ENCODE assay signal across 20 cellular contexts in genomic region chr1:36589006-36589405, GRCh38.
A peak's percentile ranks its signal among the peaks of the same experiment; 100 is the strongest.
DNase-seq lines count a peak whose midpoint lies in the region; ATAC-seq and TF ChIP-seq lines count a peak whose summit lies in the region.
"Had no signal": no experiment of that assay in that cellular context is flagged by ENCODE, and none has a peak within 500 bp of the region (broad histone marks: within the 10 kb centered on the region; RNA-seq: fewer than 3 reads in every experiment).

No MANE protein-coding gene starts in this region.

- no peaks in the 10 kb centered on the region for H3K9me2 ChIP-seq in MM.1S (replicated peaks; ENCODE audit: insufficient read depth, low read length)

- H3K36me3 ChIP-seq in BLaER1 treated with 17β-estradiol and CSF1 and Interleukin-3, amounts not matched to agents 10 nM and 100 nM: no peaks in the 10 kb centered on the region
- H3K36me3 ChIP-seq in MM.1S (replicated peaks; ENCODE audit: insufficient read depth, low read length): no peaks in the 10 kb centered on the region

- peaks cover 0 to 15% (median 0%) of the 10 kb centered on the region in 11 experiments; a peak in 3 of 22 replicates for H3K27me3 ChIP-seq in BLaER1 treated with 17β-estradiol and CSF1 and Interleukin-3, amounts not matched to agents 10 nM and 100 nM
- peaks cover 93% of the 10 kb centered on the region for H3K27me3 ChIP-seq in MM.1S (replicated peaks; ENCODE audit: insufficient read depth, low read length)

- H3K79me2 ChIP-seq in MM.1S (ENCODE audit: low read length): no peaks in the 10 kb centered on the region

- peaks cover 5% of the 10 kb centered on the region for H3K27me3 Mint-ChIP-seq in glutamatergic neuron (ENCODE audit: unreplicated experiment)

- peak overlapping the region in 6 of 11 experiments; percentile 20 to 80 (median 74); a peak in 9 of 22 replicates for H3K9ac ChIP-seq in BLaER1 treated with 17β-estradiol and CSF1 and Interleukin-3, amounts not matched to agents 10 nM and 100 nM
- no peak overlapping the region for H3K9ac ChIP-seq in MM.1S (ENCODE audit: low read length)

- peaks cover 1% of the 10 kb centered on the region for H3K9me3 Mint-ChIP-seq in glutamatergic neuron (ENCODE audit: unreplicated experiment)
- H3K9me3 Mint-ChIP-seq: H9 had no signal

- peaks cover 0 to 5% (median 0%) of the 10 kb centered on the region in 11 experiments; a peak in 2 of 22 replicates for H4K20me1 ChIP-seq in BLaER1 treated with 17β-estradiol and CSF1 and Interleukin-3, amounts not matched to agents 10 nM and 100 nM
- no peaks in the 10 kb centered on the region for H4K20me1 ChIP-seq in MM.1S (ENCODE audit: insufficient read depth, low read length)

- peak overlapping the region; percentile 4 to 100 (median 89); a peak in 21 of 22 replicates for H3K4me2 ChIP-seq in BLaER1 treated with 17β-estradiol and CSF1 and Interleukin-3, amounts not matched to agents 10 nM and 100 nM
- H3K4me2 ChIP-seq in MM.1S (ENCODE audit: low read depth, low read length): no peak overlapping the region
- H3K4me2 ChIP-seq: A549 had no signal

- H3F3A ChIP-seq in MM.1S (ENCODE audit: insufficient read depth, low read length): no peaks in the 10 kb centered on the region

- no peak for ATAC-seq in GM18517 (IDR thresholded peaks at IDR 0.05; ENCODE audit: unreplicated experiment)
- ATAC-seq in GM18502 (IDR thresholded peaks at IDR 0.05; ENCODE audit: poor library complexity, unreplicated experiment): no peak
- ATAC-seq: A549, HepG2 had no signal

- peak; percentile 38 for DNase-seq in DMS79 treated with DMSO at 0.1 percent for 48 hours (lab: John Stamatoyannopoulos, UW)
- peak; percentile 41 for DNase-seq in NCI-H187 treated with DMSO at 0.1 percent for 48 hours (lab: John Stamatoyannopoulos, UW)
- DNase-seq in glutamatergic neuron: peak; percentile 63
- no peak for DNase-seq in HK-2 (ENCODE audit: unreplicated experiment)
- no peak for DNase-seq in MM.1S
- DNase-seq: CD4-positive, CD25-positive, alpha-beta regulatory T cell; DMS 273 treated with DMSO at 0.1 percent for 48 hours; H9; KBM-7; NCI-H1092; NCI-H146; NCI-H2081; Right ventricle myocardium superior had no signal

- no peaks in the 10 kb centered on the region for H3K36me3 Mint-ChIP-seq in glutamatergic neuron (ENCODE audit: unreplicated experiment)
- H3K36me3 Mint-ChIP-seq: CD4-positive, CD25-positive, alpha-beta regulatory T cell had no signal

- no peak for TF ChIP-seq CTCF in glutamatergic neuron (IDR thresholded peaks at IDR 0.05; ENCODE audit: partially characterized antibody, unreplicated experiment)
- no peak for TF ChIP-seq CTCF in MM.1S (IDR thresholded peaks at IDR 0.05; ENCODE audit: low read length)

- H3K4me1 ChIP-seq in BLaER1 treated with 17β-estradiol and CSF1 and Interleukin-3, amounts not matched to agents 10 nM and 100 nM: peaks cover 50 to 91% (median 79%) of the 10 kb centered on the region in 10 experiments
- H3K4me1 ChIP-seq in MM.1S (ENCODE audit: low read length): no peaks in the 10 kb centered on the region
- H3K4me1 ChIP-seq: A549 had no signal

- H3K27ac ChIP-seq in BLaER1 treated with 17β-estradiol and CSF1 and Interleukin-3, amounts not matched to agents 10 nM and 100 nM: peak overlapping the region in 6 of 11 experiments; percentile 29 to 78 (median 72); a peak in 11 of 22 replicates
- H3K27ac ChIP-seq in MM.1S (ENCODE audit: low read length): no peak overlapping the region
- H3K27ac ChIP-seq: A549, HL-60 had no signal

- H3K4me3 ChIP-seq in BLaER1 treated with 17β-estradiol and CSF1 and Interleukin-3, amounts not matched to agents 10 nM and 100 nM: peak overlapping the region in 3 of 10 experiments; percentile 34 to 65 (median 58); a peak in 5 of 20 replicates
- H3K4me3 ChIP-seq in MM.1S (ENCODE audit: low read length): no peak overlapping the region
- H3K4me3 ChIP-seq: A549 had no signal

- no peak overlapping the region for H2AFZ ChIP-seq in MM.1S (ENCODE audit: low read length)

- H3K4me3 Mint-ChIP-seq in glutamatergic neuron (ENCODE audit: unreplicated experiment): no peak overlapping the region
- H3K4me3 Mint-ChIP-seq: B cell; CD4-positive, CD25-positive, alpha-beta regulatory T cell; H9 had no signal

- peaks cover 61% of the 10 kb centered on the region for H3K4me1 Mint-ChIP-seq in glutamatergic neuron (ENCODE audit: low read depth, unreplicated experiment)
- H3K4me1 Mint-ChIP-seq: B cell; CD4-positive, CD25-positive, alpha-beta regulatory T cell had no signal

- no peaks in the 10 kb centered on the region for H3K9me3 ChIP-seq in BLaER1 treated with 17β-estradiol and CSF1 and Interleukin-3, amounts not matched to agents 10 nM and 100 nM (replicated peaks in 1 of 11)
- no peaks in the 10 kb centered on the region for H3K9me3 ChIP-seq in MM.1S (replicated peaks; ENCODE audit: insufficient read depth, low read length)
- H3K9me3 ChIP-seq: A549 had no signal

- no peak overlapping the region for H3K27ac Mint-ChIP-seq in glutamatergic neuron (ENCODE audit: unreplicated experiment)
- H3K27ac Mint-ChIP-seq: B cell; CD4-positive, CD25-positive, alpha-beta regulatory T cell had no signal

Comparison
In these comparisons a context has a peak if more than half of its experiments do, and no peak if none do; other contexts are left out.
1. DNase-seq: peak in DMS79 treated with DMSO at 0.1 percent for 48 hours (single experiment), NCI-H187 treated with DMSO at 0.1 percent for 48 hours (single experiment) and glutamatergic neuron (single experiment); none in HK-2 (single experiment) and MM.1S (single experiment).